In genomic region chr13:98225036-98225940, GRCh38 we compare ENCODE assay signal across 31 cellular contexts. TPM values are rescaled to one million over a fixed set of nuclear protein-coding genes. Genes with fewer than 3 reads are reported as not detected.
A peak's percentile ranks its signal among the peaks of the same experiment; 100 is the strongest.
DNase-seq lines count a peak whose midpoint lies in the region; ATAC-seq, FAIRE-seq and TF ChIP-seq lines count a peak whose summit lies in the region.
"Had no signal": no experiment of that assay in that cellular context is flagged by ENCODE, and none has a peak within 500 bp of the region (broad histone marks: within the 10 kb centered on the region; RNA-seq: fewer than 3 reads in every experiment).

No MANE protein-coding gene starts in this region.

- intact Hi-C loops in body of pancreas (cut with DNase I), result loop anchor here (10.0 kb wide), 1 partner anchor 50 kb away; no protein-coding TSS in a partner anchor
- intact Hi-C loops in posterior cingulate gyrus (cut with DNase I), result no loop called here

- no peaks in the 10 kb centered on the region for H3K27me3 ChIP-seq in body of pancreas
- H3K27me3 ChIP-seq in layer of hippocampus (ENCODE audit: control insufficient read depth, insufficient read depth, low read length), result peaks cover 2% of the 10 kb centered on the region
- H3K27me3 ChIP-seq: BE2C, colonic mucosa, heart right ventricle, upper lobe of right lung had no signal

- no peak for TF ChIP-seq POLR2A in body of pancreas (IDR thresholded peaks at IDR 0.05)
- TF ChIP-seq POLR2A in GM12892 (IDR thresholded peaks at IDR 0.05; ENCODE audit: low read depth, low read length), result no peak

- H3K4me1 ChIP-seq in body of pancreas, result peaks cover 53% of the 10 kb centered on the region
- H3K4me1 ChIP-seq: HAP-1 had no signal

- no peak for TF ChIP-seq CTCF in body of pancreas (IDR thresholded peaks at IDR 0.05)
- no peak for TF ChIP-seq CTCF in foreskin fibroblast (IDR thresholded peaks at IDR 0.05; ENCODE audit: low read depth, low read length)

- no peak overlapping the region for H3K4me3 ChIP-seq in body of pancreas
- H3K4me3 ChIP-seq in foreskin fibroblast (ENCODE audit: low read depth in 1 of 2, low read length in 2 of 2), result no peak overlapping the region
- H3K4me3 ChIP-seq: colonic mucosa, HAP-1, heart right ventricle, lung, psoas muscle, smooth muscle cell, upper lobe of right lung had no signal

- H3K27ac ChIP-seq in body of pancreas, result peak overlapping the region in 3 of 4 donors; percentile 1 to 84 (median 31)
- H3K27ac ChIP-seq in layer of hippocampus (ENCODE audit: low read depth, low read length), result peak overlapping the region; percentile 48
- H3K27ac ChIP-seq: colonic mucosa, heart right ventricle, psoas muscle, upper lobe of right lung had no signal

- WGBS in body of pancreas, 2 donors, result 85 to 91% methylated on average over 20 of the region's 20 CpGs

- ATAC-seq in body of pancreas, result no peak
- no peak for ATAC-seq in GM21619 (IDR thresholded peaks at IDR 0.05; ENCODE audit: unreplicated experiment)
- ATAC-seq in HG03439 (IDR thresholded peaks at IDR 0.05; ENCODE audit: unreplicated experiment), result no peak
- ATAC-seq: activated CD8-positive, alpha-beta T cell treated with anti-CD3 and anti-CD28 coated beads for 36 hours; heart right ventricle; naive thymus-derived CD4-positive, alpha-beta T cell; psoas muscle; SK-N-SH treated with all-trans-retinoic acid at 6 μM for 48 hours; upper lobe of right lung had no signal

- FAIRE-seq in GM12892 (lab: Jason Lieb, UNC), result no peak
- FAIRE-seq: A204.1, endometrium had no signal

- no peaks in the 10 kb centered on the region for H3K36me3 ChIP-seq in body of pancreas (replicated peaks in 1 of 2; ENCODE audit: insufficient read depth in 1 of 2, low read depth in 2 of 2)
- H3K36me3 ChIP-seq: colonic mucosa, HAP-1, upper lobe of right lung had no signal

- no peaks in the 10 kb centered on the region for H3K9me3 ChIP-seq in body of pancreas
- H3K9me3 ChIP-seq: BE2C, colonic mucosa, HAP-1, psoas muscle, upper lobe of right lung had no signal

- DNase-seq in Ammon's horn (ENCODE audit: low spot score) (peak; percentile 48), body of pancreas (no peak), posterior cingulate gyrus (peak in 9 of 10 donors; percentile 36 to 94 (median 68)), GM12892 (ENCODE audit: insufficient read length) (no peak), foreskin fibroblast (no peak)
- DNase-seq: activated CD8-positive, alpha-beta T cell treated with anti-CD3 and anti-CD28 coated beads for 36 hours; activated naive CD4-positive, alpha-beta T cell treated with Interleukin-2 at 50 U/mL for 16 hours; activated T-cell treated with anti-CD3 and anti-CD28 coated beads, Interleukin-2, amount 50 U/mL, for 1 hour; BE2C; Calu3; colonic mucosa; heart right ventricle; immature natural killer cell; naive thymus-derived CD4-positive, alpha-beta T cell; NCI-H1436; NCI-H510A treated with DMSO at 0.1 percent for 48 hours; psoas muscle; RPMI8226; stimulated activated CD4-positive, alpha-beta T cell treated with anti-CD3 and anti-CD28 coated beads, Interleukin-4, amount 100 ng/mL, for 1 hour; T1000; upper lobe of right lung had no signal

RNA-seq across cellular contexts. Expression of gene RNF113B, which starts 48.2 kb away (rescaled TPM):
- total RNA-seq in body of pancreas, result not detected
- not detected for polyA plus RNA-seq in GM12892 (2012; ENCODE audit: missing spikeins)
- total RNA-seq: activated CD8-positive, alpha-beta T cell treated with anti-CD3 and anti-CD28 coated beads for 36 hours; Calu3; colonic mucosa; heart right ventricle; lung; MCF 10A; naive thymus-derived CD4-positive, alpha-beta T cell; psoas muscle; smooth muscle cell; upper lobe of right lung had no signal
- polyA plus RNA-seq: heart right ventricle; immature natural killer cell; lung; naive thymus-derived CD4-positive, alpha-beta T cell; psoas muscle had no signal

Comparison
In these comparisons a context has a peak if more than half of its experiments do, and no peak if none do; other contexts are left out.
1. DNase-seq: peak in Ammon's horn (single experiment) and posterior cingulate gyrus (9 of 10); none in body of pancreas (0 of 4), GM12892 (single experiment) and foreskin fibroblast (0 of 2).